9 cellular contexts compared by ENCODE assay signal in genomic region chr1:41660570-41661427, GRCh38.
DNase-seq lines count a peak whose midpoint lies in the region; ATAC-seq and TF ChIP-seq lines count a peak whose summit lies in the region.
"Had no signal": no experiment of that assay in that cellular context is flagged by ENCODE, and none has a peak within 500 bp of the region (broad histone marks: within the 10 kb centered on the region; RNA-seq: fewer than 3 reads in every experiment).

No MANE protein-coding gene starts in this region.

- peak overlapping the region; percentile 54 to 87 (median 68) for H3K4me3 ChIP-seq in esophagus squamous epithelium

- H3K4me1 ChIP-seq in esophagus squamous epithelium, result peaks cover 7 to 62% (median 26%) of the 10 kb centered on the region in 3 donors

- TF ChIP-seq POLR2A in esophagus squamous epithelium (IDR thresholded peaks at IDR 0.05), result no peak

- WGBS in esophagus squamous epithelium, 2 donors, result 46 to 49% methylated on average over 5 of the region's 5 CpGs

- no peaks in the 10 kb centered on the region for H3K27me3 ChIP-seq in esophagus squamous epithelium

- H3K27me3 Mint-ChIP-seq in activated CD4-positive, alpha-beta T cell treated with anti-CD3 and anti-CD28 coated beads for 36 hours, result no peaks in the 10 kb centered on the region
- no peaks in the 10 kb centered on the region for H3K27me3 Mint-ChIP-seq in T-cell

- H3K9me3 Mint-ChIP-seq in activated CD4-positive, alpha-beta T cell treated with anti-CD3 and anti-CD28 coated beads for 36 hours (ENCODE audit: low read depth), result no peaks in the 10 kb centered on the region
- no peaks in the 10 kb centered on the region for H3K9me3 Mint-ChIP-seq in T-cell
- H3K9me3 Mint-ChIP-seq in stimulated activated effector memory CD8-positive, alpha-beta T cell treated with anti-CD3 and anti-CD28 coated beads, Interleukin-12 subunit alpha, Interleukin-12 subunit beta, amount 100 ng/mL, for 72 hours, result no peaks in the 10 kb centered on the region

- CTCF ChIA-PET in activated CD4-positive, alpha-beta T cell treated with anti-CD3 and anti-CD28 coated beads for 36 hours (lab: Charles Lee), result interaction anchor here (1.0 kb wide), 1 partner anchor 8 kb away, joined by 3 read pairs; no protein-coding TSS in a partner anchor
- CTCF ChIA-PET in T-cell (lab: Charles Lee), result no interaction called here

- H3K4me3 Mint-ChIP-seq in activated CD4-positive, alpha-beta T cell treated with anti-CD3 and anti-CD28 coated beads for 36 hours, result peak overlapping the region; percentile 97
- peak overlapping the region; percentile 82 to 92 (median 89) for H3K4me3 Mint-ChIP-seq in T-cell
- peak overlapping the region; percentile 92 for H3K4me3 Mint-ChIP-seq in stimulated activated effector memory CD8-positive, alpha-beta T cell treated with anti-CD3 and anti-CD28 coated beads, Interleukin-12 subunit alpha, Interleukin-12 subunit beta, amount 100 ng/mL, for 72 hours

- no peak for DNase-seq in activated CD4-positive, alpha-beta T cell treated with anti-CD3 and anti-CD28 coated beads for 36 hours
- DNase-seq in activated CD4-positive, alpha-beta T cell treated with anti-CD3 and anti-CD28 coated beads, Interleukin-2, amount 50 U/mL, for 48 hours, result no peak
- DNase-seq in T-cell (no peak), esophagus squamous epithelium (lab: John Stamatoyannopoulos, UW) (no peak), dedifferentiated amniotic fluid mesenchymal stem cell (ENCODE audit: extremely low spot score) (no peak), dermis blood vessel endothelial cell (no peak)
- no peak for DNase-seq in stimulated activated effector memory CD8-positive, alpha-beta T cell treated with anti-CD3 and anti-CD28 coated beads, Interleukin-12 subunit alpha, Interleukin-12 subunit beta, amount 100 ng/mL, for 72 hours (ENCODE audit: low spot score in 2 of 2)
- DNase-seq: NCI-H1436 had no signal

- H3K9me3 ChIP-seq in esophagus squamous epithelium, result no peaks in the 10 kb centered on the region

- intact Hi-C loops in activated CD4-positive, alpha-beta T cell treated with anti-CD3 and anti-CD28 coated beads for 36 hours (cut with DNase I, micrococcal nuclease), result loop anchor here (2.0 to 10.0 kb wide), 7 partner anchors 22 to 1024 kb away; partner anchors contain the start of genes HIVEP3 (in 1 of the 2) and YBX1 (in 1 of the 2)
- intact Hi-C loops in esophagus squamous epithelium (cut with DNase I), result no loop called here

- POLR2A ChIA-PET in activated CD4-positive, alpha-beta T cell treated with anti-CD3 and anti-CD28 coated beads for 36 hours (lab: Charles Lee), result interaction anchor here (0.6 to 1.7 kb wide), 2 partner anchors 13 to 21 kb away, joined by 3 to 6 read pairs; no protein-coding TSS in a partner anchor
- POLR2A ChIA-PET in T-cell (lab: Charles Lee), result no interaction called here

- no peak for ATAC-seq in activated CD4-positive, alpha-beta T cell treated with anti-CD3 and anti-CD28 coated beads for 36 hours
- ATAC-seq in T-cell (replicated peaks in 1 of 4) (no peak), HG03432 (IDR thresholded peaks at IDR 0.05; ENCODE audit: unreplicated experiment) (no peak)
- ATAC-seq in stimulated activated effector memory CD8-positive, alpha-beta T cell treated with anti-CD3 and anti-CD28 coated beads, Interleukin-12 subunit alpha, Interleukin-12 subunit beta, amount 100 ng/mL, for 72 hours, result no peak

- peak overlapping the region in 1 of 4 donors; percentile 63 for H3K27ac ChIP-seq in esophagus squamous epithelium

- no peaks in the 10 kb centered on the region for H3K36me3 ChIP-seq in esophagus squamous epithelium

- peak overlapping the region; percentile 86 for H3K27ac Mint-ChIP-seq in activated CD4-positive, alpha-beta T cell treated with anti-CD3 and anti-CD28 coated beads for 36 hours
- H3K27ac Mint-ChIP-seq in T-cell, result peak overlapping the region in 1 of 2 donors; percentile 44
- peak overlapping the region; percentile 89 for H3K27ac Mint-ChIP-seq in stimulated activated effector memory CD8-positive, alpha-beta T cell treated with anti-CD3 and anti-CD28 coated beads, Interleukin-12 subunit alpha, Interleukin-12 subunit beta, amount 100 ng/mL, for 72 hours

- peaks cover 52% of the 10 kb centered on the region for H3K36me3 Mint-ChIP-seq in activated CD4-positive, alpha-beta T cell treated with anti-CD3 and anti-CD28 coated beads for 36 hours (ENCODE audit: low read depth)
- H3K36me3 Mint-ChIP-seq in T-cell, result no peaks in the 10 kb centered on the region
- H3K36me3 Mint-ChIP-seq in stimulated activated effector memory CD8-positive, alpha-beta T cell treated with anti-CD3 and anti-CD28 coated beads, Interleukin-12 subunit alpha, Interleukin-12 subunit beta, amount 100 ng/mL, for 72 hours, result peaks cover 23% of the 10 kb centered on the region

- H3K4me1 Mint-ChIP-seq in activated CD4-positive, alpha-beta T cell treated with anti-CD3 and anti-CD28 coated beads for 36 hours, result peaks cover 79% of the 10 kb centered on the region
- peaks cover 77 to 83% (median 77%) of the 10 kb centered on the region in 3 donors for H3K4me1 Mint-ChIP-seq in T-cell
- peaks cover 74% of the 10 kb centered on the region for H3K4me1 Mint-ChIP-seq in stimulated activated effector memory CD8-positive, alpha-beta T cell treated with anti-CD3 and anti-CD28 coated beads, Interleukin-12 subunit alpha, Interleukin-12 subunit beta, amount 100 ng/mL, for 72 hours

- TF ChIP-seq CTCF in esophagus squamous epithelium (IDR thresholded peaks at IDR 0.05), result no peak
